Comparison of ENCODE assay signal across 12 cellular contexts in genomic region chr7:55177068-55177530, GRCh38.
DNase-seq lines count a peak whose midpoint lies in the region; ATAC-seq and TF ChIP-seq lines count a peak whose summit lies in the region.
"Had no signal": no experiment of that assay in that cellular context is flagged by ENCODE, and none has a peak within 500 bp of the region (broad histone marks: within the 10 kb centered on the region; RNA-seq: fewer than 3 reads in every experiment).

No MANE protein-coding gene starts in this region.

- H3K4me3 ChIP-seq in heart left ventricle (no peak overlapping the region), right cardiac atrium (ENCODE audit: low read length) (no peak overlapping the region), dorsolateral prefrontal cortex (peak overlapping the region in 2 of 59 donors; percentile 1 to 28), uterus (no peak overlapping the region)

- peaks cover 46% of the 10 kb centered on the region for H3K4me1 Mint-ChIP-seq in osteocyte (ENCODE audit: unreplicated experiment)
- H3K4me1 Mint-ChIP-seq in stimulated activated memory B cell treated with anti-CD40 and anti-IgM and Interleukin-4, amounts not matched to agents 10 μg/mL and 1 μg/mL and 100 μg/mL, for 72 hours, result no peaks in the 10 kb centered on the region

- peaks cover 45% of the 10 kb centered on the region for H3K36me3 Mint-ChIP-seq in osteocyte (ENCODE audit: unreplicated experiment)
- no peaks in the 10 kb centered on the region for H3K36me3 Mint-ChIP-seq in stimulated activated memory B cell treated with anti-CD40 and anti-IgM and Interleukin-4, amounts not matched to agents 10 μg/mL and 1 μg/mL and 100 μg/mL, for 72 hours

- H3K27me3 ChIP-seq in heart left ventricle, result no peaks in the 10 kb centered on the region
- no peaks in the 10 kb centered on the region for H3K27me3 ChIP-seq in right cardiac atrium (ENCODE audit: control insufficient read depth, insufficient read depth)
- no peaks in the 10 kb centered on the region for H3K27me3 ChIP-seq in dorsolateral prefrontal cortex
- H3K27me3 ChIP-seq in uterus, result no peaks in the 10 kb centered on the region
- H3K27me3 ChIP-seq: foreskin keratinocyte had no signal

- ATAC-seq in heart left ventricle (no peak), right cardiac atrium (no peak)
- ATAC-seq in stimulated activated memory B cell treated with anti-CD40 and anti-IgM and Interleukin-4, amounts not matched to agents 10 μg/mL and 1 μg/mL and 100 μg/mL, for 72 hours, result no peak
- ATAC-seq: activated CD8-positive, alpha-beta T cell treated with anti-CD3 and anti-CD28 coated beads, Interleukin-2, amount 10 ng/mL, durations not matched to agents 7 days and 5 days; foreskin keratinocyte had no signal

- H3K9me3 ChIP-seq in heart left ventricle (no peaks in the 10 kb centered on the region), right cardiac atrium (ENCODE audit: control insufficient read depth, low read length) (no peaks in the 10 kb centered on the region), uterus (no peaks in the 10 kb centered on the region)

- peak overlapping the region; percentile 15 for H3K4me3 Mint-ChIP-seq in osteocyte (ENCODE audit: unreplicated experiment)
- H3K4me3 Mint-ChIP-seq in stimulated activated memory B cell treated with anti-CD40 and anti-IgM and Interleukin-4, amounts not matched to agents 10 μg/mL and 1 μg/mL and 100 μg/mL, for 72 hours, result no peak overlapping the region
- H3K4me3 Mint-ChIP-seq: activated CD8-positive, alpha-beta T cell treated with anti-CD3 and anti-CD28 coated beads, Interleukin-2, amount 10 ng/mL, durations not matched to agents 7 days and 5 days; mesothelial cell of epicardium had no signal

- intact Hi-C loops in heart left ventricle (cut with DNase I), result no loop called here
- intact Hi-C loops in right cardiac atrium (cut with DNase I), result no loop called here
- intact Hi-C loops in dorsolateral prefrontal cortex (cut with DNase I), result no loop called here
- intact Hi-C loops in uterus (cut with DNase I; ENCODE audit: low total_unique reads), result no loop called here

- TF ChIP-seq CTCF in heart left ventricle (IDR thresholded peaks at IDR 0.05) (no peak), dorsolateral prefrontal cortex (IDR thresholded peaks at IDR 0.05 in 54 of 56, conservative IDR thresholded peaks at IDR 0.05 in 2 of 56; ENCODE audit: low read depth in 1 of 56, partially characterized antibody in 56 of 56) (no peak), osteocyte (IDR thresholded peaks at IDR 0.05) (no peak), uterus (IDR thresholded peaks at IDR 0.05) (no peak)

- WGBS in heart left ventricle, 4 donors, result 86 to 98% (median 92%) methylated on average over 7 of the region's 7 CpGs
- 84% methylated on average over 7 of the region's 7 CpGs for WGBS in right cardiac atrium

- TF ChIP-seq POLR2A in heart left ventricle (IDR thresholded peaks at IDR 0.05) (no peak), uterus (IDR thresholded peaks at IDR 0.05) (no peak)

- no peak for DNase-seq in heart left ventricle
- no peak for DNase-seq in right cardiac atrium
- DNase-seq in dorsolateral prefrontal cortex, result peak in 2 of 10 donors; percentile 20 to 33
- DNase-seq in osteocyte (ENCODE audit: extremely low spot score, unreplicated experiment), result peak; percentile 70
- DNase-seq in uterus, result no peak
- DNase-seq in GF-D8 (lab: John Stamatoyannopoulos, UW), result no peak
- DNase-seq in occipital lobe (lab: John Stamatoyannopoulos, UW), result no peak
- DNase-seq: activated CD8-positive, alpha-beta T cell treated with anti-CD3 and anti-CD28 coated beads, Interleukin-2, amount 10 ng/mL, durations not matched to agents 7 days and 5 days; foreskin keratinocyte; MV-4-11 had no signal

- no peaks in the 10 kb centered on the region for H3K27me3 Mint-ChIP-seq in osteocyte (ENCODE audit: unreplicated experiment)
- H3K27me3 Mint-ChIP-seq in stimulated activated memory B cell treated with anti-CD40 and anti-IgM and Interleukin-4, amounts not matched to agents 10 μg/mL and 1 μg/mL and 100 μg/mL, for 72 hours, result peaks cover 14% of the 10 kb centered on the region

- H3K27ac ChIP-seq in heart left ventricle, result peak overlapping the region in 7 of 12 donors; percentile 6 to 71 (median 51)
- H3K27ac ChIP-seq in right cardiac atrium (ENCODE audit: low read length), result no peak overlapping the region
- H3K27ac ChIP-seq in dorsolateral prefrontal cortex, result peak overlapping the region in 39 of 59 donors; percentile 12 to 87 (median 58)
- peak overlapping the region; percentile 71 to 78 for H3K27ac ChIP-seq in uterus
- H3K27ac ChIP-seq: foreskin keratinocyte had no signal

- peak overlapping the region; percentile 87 for H3K27ac Mint-ChIP-seq in osteocyte (ENCODE audit: unreplicated experiment)
- no peak overlapping the region for H3K27ac Mint-ChIP-seq in stimulated activated memory B cell treated with anti-CD40 and anti-IgM and Interleukin-4, amounts not matched to agents 10 μg/mL and 1 μg/mL and 100 μg/mL, for 72 hours
- H3K27ac Mint-ChIP-seq: activated CD8-positive, alpha-beta T cell treated with anti-CD3 and anti-CD28 coated beads, Interleukin-2, amount 10 ng/mL, durations not matched to agents 7 days and 5 days; mesothelial cell of epicardium had no signal

- H3K36me3 ChIP-seq in heart left ventricle, result peaks cover 0 to 59% (median 42%) of the 10 kb centered on the region in 9 donors
- no peaks in the 10 kb centered on the region for H3K36me3 ChIP-seq in uterus

- H3K4me1 ChIP-seq in heart left ventricle, result peaks cover 0 to 25% (median 13%) of the 10 kb centered on the region in 12 donors
- H3K4me1 ChIP-seq in right cardiac atrium (ENCODE audit: control insufficient read depth, insufficient read depth, low read length), result peaks cover 12% of the 10 kb centered on the region
- H3K4me1 ChIP-seq in uterus, result peaks cover 0 to 11% of the 10 kb centered on the region in 2 donors
- H3K4me1 ChIP-seq: foreskin keratinocyte had no signal

- H3K9me3 Mint-ChIP-seq in osteocyte (ENCODE audit: unreplicated experiment), result no peaks in the 10 kb centered on the region
- no peaks in the 10 kb centered on the region for H3K9me3 Mint-ChIP-seq in stimulated activated memory B cell treated with anti-CD40 and anti-IgM and Interleukin-4, amounts not matched to agents 10 μg/mL and 1 μg/mL and 100 μg/mL, for 72 hours
- H3K9me3 Mint-ChIP-seq: mesothelial cell of epicardium had no signal
